In the genomic region with DNA sequence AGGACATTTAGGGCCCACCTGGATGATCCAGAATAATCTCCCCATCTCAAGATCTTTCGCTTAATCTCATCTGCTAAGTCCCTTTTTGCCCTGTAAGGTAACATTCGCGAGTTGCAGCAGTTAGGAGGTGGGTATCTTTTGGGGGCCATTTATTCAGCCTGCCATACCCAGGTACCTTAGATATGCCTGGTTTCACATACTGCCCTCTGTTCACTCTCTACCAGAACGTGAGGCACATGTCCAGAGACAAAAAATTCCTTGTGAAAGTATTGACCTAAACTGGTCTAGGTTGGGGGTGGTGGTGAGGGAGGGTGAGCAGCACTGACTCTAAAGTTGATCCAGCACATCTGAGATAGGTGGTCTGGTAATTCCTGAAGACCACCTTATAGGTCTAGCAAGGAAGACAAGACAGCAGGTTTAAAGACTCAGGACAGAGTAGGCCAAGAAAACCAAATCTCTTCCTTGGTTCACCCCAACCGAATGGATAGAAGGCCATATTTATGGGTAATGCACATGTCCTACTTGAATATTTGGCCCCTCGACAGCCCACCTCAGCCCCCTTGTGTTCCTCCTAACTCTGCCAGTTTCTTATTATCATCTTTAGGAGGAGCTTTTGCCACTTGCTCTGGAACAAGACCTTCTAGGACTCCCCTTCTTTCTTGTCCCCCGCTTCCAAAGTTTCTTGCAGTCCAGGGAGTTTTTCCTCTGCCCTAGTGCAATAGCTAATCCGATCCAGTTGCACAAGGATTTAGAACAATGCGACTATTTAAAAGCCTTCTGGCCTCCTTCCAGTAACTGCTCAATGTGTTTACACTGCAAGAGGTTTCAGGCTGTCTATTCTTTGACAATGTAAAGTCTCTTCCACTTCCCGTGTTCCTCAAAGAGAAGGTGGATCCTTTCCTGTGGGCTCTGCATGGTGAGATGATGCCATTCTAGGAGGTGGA, we compare ENCODE assay signal across 9 cellular contexts.
DNase-seq lines count a peak whose midpoint lies in the region; ATAC-seq and TF ChIP-seq lines count a peak whose summit lies in the region.
"Had no signal": no experiment of that assay in that cellular context is flagged by ENCODE, and none has a peak within 500 bp of the region (broad histone marks: within the 10 kb centered on the region; RNA-seq: fewer than 3 reads in every experiment).

No MANE protein-coding gene starts in this region.

- DNase-seq in A172 (ENCODE audit: low spot score) (peak; percentile 44), M059J (ENCODE audit: low read depth) (peak; percentile 93), astrocyte of the cerebellum (ENCODE audit: low read depth) (peak; percentile 43), iris pigment epithelial cell (ENCODE audit: low read depth) (peak; percentile 90), posterior vena cava (ENCODE audit: low spot score) (no peak), NCI-H1694 treated with DMSO at 0.1 percent for 48 hours (lab: John Stamatoyannopoulos, UW) (no peak)
- DNase-seq in activated naive CD4-positive, alpha-beta T cell treated with anti-CD3 and anti-CD28 coated beads, Interleukin-2, amount 50 U/mL, for 16 hours: no peak

- ATAC-seq in HG02759 (IDR thresholded peaks at IDR 0.05; ENCODE audit: unreplicated experiment): no peak

- no peak overlapping the region for H3K4me3 ChIP-seq in astrocyte of the cerebellum (ENCODE audit: low read depth, low read length)
- H3K4me3 ChIP-seq: BLaER1 treated with 17β-estradiol and CSF1 and Interleukin-3, amounts not matched to agents 10 nM and 100 nM had no signal

- in situ Hi-C loops in astrocyte of the cerebellum (cut with HindIII; ENCODE audit: low sequenced_read_pairs): no loop called here

- intact Hi-C loops in posterior vena cava (cut with DNase I): no loop called here

- TF ChIP-seq CTCF in astrocyte of the cerebellum (IDR thresholded peaks at IDR 0.05; ENCODE audit: low read depth, low read length, missing control alignments): no peak

Comparison
In these comparisons a context has a peak if more than half of its experiments do, and no peak if none do; other contexts are left out.
1. DNase-seq: peak in A172 (single experiment), M059J (single experiment), astrocyte of the cerebellum (single experiment) and iris pigment epithelial cell (single experiment); none in activated naive CD4-positive, alpha-beta T cell treated with anti-CD3 and anti-CD28 coated beads, Interleukin-2, amount 50 U/mL, for 16 hours (single experiment), posterior vena cava (single experiment) and NCI-H1694 treated with DMSO at 0.1 percent for 48 hours (single experiment).